Comparison of ENCODE assay signal across 23 cellular contexts in the genomic region with DNA sequence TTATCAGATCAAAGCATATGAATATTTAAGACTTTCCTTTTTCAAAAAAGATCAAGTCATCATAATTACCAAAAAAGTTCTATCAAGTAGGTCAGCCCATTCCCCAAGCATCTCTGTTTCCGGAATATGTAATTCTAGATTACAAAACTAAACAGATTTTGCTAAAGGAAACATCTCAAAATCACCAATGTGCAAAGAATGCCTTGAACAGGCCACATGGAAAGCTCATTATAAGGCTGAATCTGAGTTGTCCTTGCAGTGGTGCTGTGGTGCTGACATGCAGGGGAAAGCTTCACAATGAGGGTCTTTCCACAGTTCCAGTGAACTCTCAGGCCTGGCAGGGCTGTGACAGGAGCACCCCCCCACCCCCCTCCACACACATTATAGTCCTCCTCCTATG.
"Had no signal": no experiment of that assay in that cellular context is flagged by ENCODE, and none has a peak within 500 bp of the region (broad histone marks: within the 10 kb centered on the region; RNA-seq: fewer than 3 reads in every experiment).

No MANE protein-coding gene starts in this region.

- H3K4me3 Mint-ChIP-seq: dendritic cell treated with granulocyte-macrophage colony-stimulating factor and Interleukin-4, amounts not matched to agents 40 ng/mL and 50 ng/mL, for 4 days; effector memory CD8-positive, alpha-beta T cell; endodermal cell had no signal

- H3K9me3 Mint-ChIP-seq: dendritic cell treated with granulocyte-macrophage colony-stimulating factor and Interleukin-4, amounts not matched to agents 40 ng/mL and 50 ng/mL, for 4 days; effector memory CD8-positive, alpha-beta T cell; endodermal cell had no signal

- H3K4me3 ChIP-seq: colonic mucosa, coronary artery, dorsolateral prefrontal cortex, esophagus muscularis mucosa, esophagus squamous epithelium, gastrocnemius medialis, gastroesophageal sphincter had no signal

- H3K27me3 Mint-ChIP-seq: dendritic cell treated with granulocyte-macrophage colony-stimulating factor and Interleukin-4, amounts not matched to agents 40 ng/mL and 50 ng/mL, for 4 days; effector memory CD8-positive, alpha-beta T cell had no signal

- DNase-seq: colonic mucosa; cortex of kidney; dermis blood vessel endothelial cell; dorsolateral prefrontal cortex; effector CD4-positive, alpha-beta T cell; effector CD8-positive, alpha-beta T cell; effector memory CD4-positive, alpha-beta T cell; effector memory CD8-positive, alpha-beta T cell; endodermal cell; erythroblast; esophagus squamous epithelium; foreskin fibroblast; foreskin keratinocyte; foreskin melanocyte; gastrocnemius medialis; glutamatergic neuron; head of caudate nucleus had no signal

- ATAC-seq: effector memory CD8-positive, alpha-beta T cell; esophagus mucosa; foreskin keratinocyte; gastrocnemius medialis; gastroesophageal sphincter had no signal

- H3K4me1 ChIP-seq: colonic mucosa, esophagus muscularis mucosa, esophagus squamous epithelium, foreskin keratinocyte, gastrocnemius medialis, gastroesophageal sphincter had no signal

- H3K27ac ChIP-seq: colonic mucosa, coronary artery, dorsolateral prefrontal cortex, epithelial cell of prostate, esophagus muscularis mucosa, esophagus squamous epithelium, foreskin keratinocyte, gastrocnemius medialis, gastroesophageal sphincter had no signal

- H3K27me3 ChIP-seq: colonic mucosa, esophagus muscularis mucosa, esophagus squamous epithelium, foreskin keratinocyte, gastrocnemius medialis, gastroesophageal sphincter had no signal

- H3K27ac Mint-ChIP-seq: dendritic cell treated with granulocyte-macrophage colony-stimulating factor and Interleukin-4, amounts not matched to agents 40 ng/mL and 50 ng/mL, for 4 days; effector memory CD8-positive, alpha-beta T cell; endodermal cell had no signal

- H3K9me3 ChIP-seq: colonic mucosa, esophagus muscularis mucosa, esophagus squamous epithelium, gastrocnemius medialis, gastroesophageal sphincter had no signal

- H3K36me3 ChIP-seq: colonic mucosa, esophagus muscularis mucosa, esophagus squamous epithelium, gastrocnemius medialis, gastroesophageal sphincter had no signal
